ENCODE assay signal across 11 cellular contexts in genomic region chr9:70069734-70070133, GRCh38. TPM values are rescaled to one million over a fixed set of nuclear protein-coding genes. Genes with fewer than 3 reads are reported as not detected.
"Had no signal": no experiment of that assay in that cellular context is flagged by ENCODE, and none has a peak within 500 bp of the region (broad histone marks: within the 10 kb centered on the region; RNA-seq: fewer than 3 reads in every experiment).

No MANE protein-coding gene starts in this region.

- H3K4me3 ChIP-seq: hepatocyte had no signal

- ATAC-seq: foreskin keratinocyte; naive thymus-derived CD8-positive, alpha-beta T cell had no signal

- H3K9me3 ChIP-seq: neutrophil had no signal

- DNase-seq: activated effector memory CD4-positive, alpha-beta T cell treated with Interleukin-2 at 50 U/mL for 16 hours; activated T-cell treated with anti-CD3 and anti-CD28 coated beads, Interleukin-2, amount 50 U/mL, for 1 hour; amniotic stem cell; foreskin keratinocyte; kidney; naive thymus-derived CD8-positive, alpha-beta T cell; stimulated activated CD4-positive, alpha-beta T cell treated with anti-CD3 and anti-CD28 coated beads, Interleukin-12 subunit alpha, Interleukin-12 subunit beta, amount 100 ng/mL, for 4 hours; stimulated activated naive CD4-positive, alpha-beta T cell treated with Interleukin-2 at 50 U/mL for 16 hours had no signal

- H3K36me3 ChIP-seq: neutrophil had no signal

- FAIRE-seq: kidney had no signal

- H3K27ac ChIP-seq: foreskin keratinocyte, hepatocyte, neutrophil had no signal

- H3K27me3 ChIP-seq: foreskin keratinocyte, hepatocyte, neutrophil had no signal

RNA-seq across cellular contexts. Expression of gene MAMDC2, which starts 26.1 kb away (rescaled TPM):
- total RNA-seq: naive thymus-derived CD8-positive, alpha-beta T cell; T-helper 2 cell treated with Interferon-gamma antibody and Interleukin-4, amounts not matched to agents 100 ng/mL and 5 ng/mL, for 36 hours had no signal
